In genomic region chr3:100046986-100047385, GRCh38 we compare ENCODE assay signal across 10 cellular contexts.
A peak's percentile ranks its signal among the peaks of the same experiment; 100 is the strongest.
DNase-seq lines count a peak whose midpoint lies in the region; ATAC-seq, FAIRE-seq and TF ChIP-seq lines count a peak whose summit lies in the region.
"Had no signal": no experiment of that assay in that cellular context is flagged by ENCODE, and none has a peak within 500 bp of the region (broad histone marks: within the 10 kb centered on the region; RNA-seq: fewer than 3 reads in every experiment).

No MANE protein-coding gene starts in this region.

- H3K4me1 ChIP-seq in PC-9 (replicated peaks; ENCODE audit: insufficient read depth) (peaks cover 73% of the 10 kb centered on the region), foreskin keratinocyte (peaks cover 40% of the 10 kb centered on the region), smooth muscle cell (ENCODE audit: low read depth) (peaks cover 33% of the 10 kb centered on the region)

- in situ Hi-C loops in brain microvascular endothelial cell (cut with HindIII; ENCODE audit: low pct_ligation_motif_present, low sequenced_read_pairs) = no loop called here

- H2AFZ ChIP-seq in PC-9 = no peak overlapping the region
- no peak overlapping the region for H2AFZ ChIP-seq in smooth muscle cell (ENCODE audit: low read depth)

- peak overlapping the region; percentile 50 for H3K9ac ChIP-seq in smooth muscle cell (ENCODE audit: low read depth)

- peak overlapping the region; percentile 76 for H3K27ac ChIP-seq in PC-9
- peak overlapping the region; percentile 69 for H3K27ac ChIP-seq in foreskin keratinocyte
- peak overlapping the region; percentile 98 for H3K27ac ChIP-seq in smooth muscle cell (ENCODE audit: low read depth)
- no peak overlapping the region for H3K27ac ChIP-seq in brain microvascular endothelial cell

- no peak for ATAC-seq in foreskin keratinocyte
- ATAC-seq in HG03108 (IDR thresholded peaks at IDR 0.05; ENCODE audit: unreplicated experiment) = no peak
- ATAC-seq in HG03342 (IDR thresholded peaks at IDR 0.05; ENCODE audit: unreplicated experiment) = no peak

- WGBS in smooth muscle cell (ENCODE audit: low lambda C conversion rate) = 71% methylated on average over 2 of the region's 2 CpGs

- H3F3A ChIP-seq in PC-9 (ENCODE audit: insufficient read depth, low read depth) (peaks cover 43% of the 10 kb centered on the region), smooth muscle cell (ENCODE audit: low read depth) (peaks cover 33% of the 10 kb centered on the region)

- no peak for TF ChIP-seq POLR2A in H54 (IDR thresholded peaks at IDR 0.05; ENCODE audit: low read depth, low read length)

- DNase-seq in H54 (ENCODE audit: insufficient read length, low spot score) (no peak), PC-9 (no peak), foreskin keratinocyte (no peak), smooth muscle cell (lab: John Stamatoyannopoulos, UW; ENCODE audit: unreplicated experiment) (no peak), brain microvascular endothelial cell (no peak)
- DNase-seq in activated naive CD4-positive, alpha-beta T cell (lab: John Stamatoyannopoulos, UW) = no peak
- DNase-seq: NCI-H524 had no signal

- H3K27me3 ChIP-seq in PC-9 (ENCODE audit: insufficient read depth, low read depth) (no peaks in the 10 kb centered on the region), foreskin keratinocyte (no peaks in the 10 kb centered on the region), smooth muscle cell (ENCODE audit: low read depth) (no peaks in the 10 kb centered on the region), brain microvascular endothelial cell (replicated peaks) (no peaks in the 10 kb centered on the region)

- POLR2A ChIA-PET in PC-9 (lab: Charles Lee; ENCODE audit: unreplicated experiment) = interaction anchor here (0.6 kb wide), 2 partner anchors 81 to 113 kb away, joined by 3 to 4 read pairs; no protein-coding TSS in a partner anchor

- CTCF ChIA-PET in PC-9 (lab: Charles Lee) = interaction anchor here (1.0 to 1.2 kb wide), 3 partner anchors 201 to 207 kb away, joined by 3 to 6 read pairs (median 4); no protein-coding TSS in a partner anchor

- no peak overlapping the region; the same call in 1 of the 2 replicates for H3K4me3 ChIP-seq in PC-9
- no peak overlapping the region for H3K4me3 ChIP-seq in smooth muscle cell
- H3K4me3 ChIP-seq in brain microvascular endothelial cell (ENCODE audit: low read depth, low read length) = no peak overlapping the region
- H3K4me3 ChIP-seq: HAP-1 had no signal

- H4K20me1 ChIP-seq in PC-9 (ENCODE audit: insufficient read depth) = no peaks in the 10 kb centered on the region
- H4K20me1 ChIP-seq in smooth muscle cell (ENCODE audit: low read depth) = no peaks in the 10 kb centered on the region

- no peaks in the 10 kb centered on the region for H3K9me2 ChIP-seq in PC-9 (ENCODE audit: insufficient read depth)

- H3K36me3 ChIP-seq in PC-9 (ENCODE audit: low read depth) (peaks cover 9% of the 10 kb centered on the region; the same call in 1 of the 2 replicates), smooth muscle cell (ENCODE audit: low read depth) (no peaks in the 10 kb centered on the region), brain microvascular endothelial cell (replicated peaks) (no peaks in the 10 kb centered on the region)
- H3K36me3 ChIP-seq: HAP-1 had no signal

- no peak for TF ChIP-seq CTCF in PC-9 (conservative IDR thresholded peaks at IDR 0.05)
- TF ChIP-seq CTCF in foreskin keratinocyte (conservative IDR thresholded peaks at IDR 0.05) = no peak
- no peak for TF ChIP-seq CTCF in smooth muscle cell (IDR thresholded peaks at IDR 0.05; ENCODE audit: borderline replicate concordance, insufficient read depth, poor library complexity, severe bottlenecking)
- TF ChIP-seq CTCF in brain microvascular endothelial cell (IDR thresholded peaks at IDR 0.05; ENCODE audit: low read depth, low read length, missing control alignments) = no peak

- BruUV-seq in PC-9 (replicated peaks; lab: Mats Ljungman, UMichigan) = TSS peak; percentile 72

- H3K9me3 ChIP-seq in PC-9 (ENCODE audit: insufficient read depth, low read depth) = no peaks in the 10 kb centered on the region; the same call in 1 of the 2 replicates
- no peaks in the 10 kb centered on the region for H3K9me3 ChIP-seq in smooth muscle cell (replicated peaks; ENCODE audit: low read depth)
- H3K9me3 ChIP-seq: HAP-1 had no signal

- H3K4me2 ChIP-seq in PC-9 (peak overlapping the region; percentile 71), smooth muscle cell (peak overlapping the region; percentile 61)

- H3K79me2 ChIP-seq in PC-9 (ENCODE audit: low read depth) = no peaks in the 10 kb centered on the region; the same call in 1 of the 2 replicates
- no peaks in the 10 kb centered on the region for H3K79me2 ChIP-seq in smooth muscle cell (ENCODE audit: low read depth)

- intact Hi-C loops in PC-9 (cut with micrococcal nuclease; ENCODE audit: unreplicated experiment) = loop anchor here (2.0 kb wide), 1 partner anchor 52 kb away; no protein-coding TSS in a partner anchor

- FAIRE-seq in H54 (lab: Jason Lieb, UNC) = peak; percentile 15
